In the genomic region with DNA sequence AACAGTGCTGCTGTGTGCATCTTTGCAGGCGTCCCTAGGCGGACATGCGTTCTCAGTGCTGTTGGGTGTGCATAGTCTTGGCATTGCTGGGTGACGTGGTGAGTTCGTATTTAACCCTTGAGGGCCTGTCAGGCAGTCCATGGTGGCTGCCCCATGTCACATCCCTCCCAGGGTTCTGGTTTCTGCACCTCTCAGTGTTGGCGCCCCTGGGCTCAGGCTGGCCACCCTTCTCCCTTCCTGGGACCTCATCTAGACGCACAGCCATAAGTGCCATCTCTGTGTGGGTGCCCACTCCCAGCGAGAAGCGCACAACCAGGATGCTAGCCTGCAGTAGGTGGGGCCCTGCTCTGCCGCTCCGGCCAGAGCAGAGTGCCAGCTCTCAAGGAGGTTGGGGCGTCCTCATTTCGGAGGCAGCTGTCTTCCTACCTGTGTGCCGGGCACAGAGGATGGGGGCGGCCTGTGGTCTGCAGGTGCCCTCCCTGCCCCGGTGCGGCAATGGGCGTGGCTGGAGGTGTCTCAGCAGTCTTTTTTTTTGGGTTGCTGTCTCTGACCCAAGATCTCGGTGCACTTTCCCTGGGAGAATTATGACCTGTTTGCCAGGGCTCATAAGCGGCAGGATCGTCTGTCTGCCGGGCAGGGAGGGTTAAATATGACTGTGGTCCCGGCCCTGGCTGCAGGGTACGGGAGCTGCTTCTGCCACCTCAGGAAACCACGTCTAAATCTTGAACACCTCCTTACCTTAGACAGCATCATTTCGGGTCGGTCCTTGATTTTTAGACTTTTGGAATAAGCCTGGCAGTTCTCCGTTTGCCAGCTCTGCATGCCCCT, we compare ENCODE assay signal across 2 cellular contexts.
TF ChIP-seq lines count a peak whose summit lies in the region.

No MANE protein-coding gene starts in this region.

TF ChIP-seq in H1, 55 proteins besides CTCF, POLR2A, EP300 and RAD21:
- TF ChIP-seq HDAC6 (IDR thresholded peaks at IDR 0.05; ENCODE audit: low read depth, low read length): no peak
- TF ChIP-seq BCL11A (IDR thresholded peaks at IDR 0.05; ENCODE audit: low read depth in 2 of 2, low read length in 2 of 2): no peak
- TF ChIP-seq, protein P1, sequence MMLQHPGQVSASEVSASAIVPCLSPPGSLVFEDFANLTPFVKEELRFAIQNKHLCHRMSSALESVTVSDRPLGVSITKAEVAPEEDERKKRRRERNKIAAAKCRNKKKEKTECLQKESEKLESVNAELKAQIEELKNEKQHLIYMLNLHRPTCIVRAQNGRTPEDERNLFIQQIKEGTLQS (IDR thresholded peaks at IDR 0.05; ENCODE audit: insufficient read depth, low read depth, low read length): no peak
- TF ChIP-seq USF2 (IDR thresholded peaks at IDR 0.05; ENCODE audit: low read length): no peak
- no peak for TF ChIP-seq TAF7 (optimal IDR thresholded peaks at IDR 0.05; ENCODE audit: borderline replicate concordance, low read depth, low read length)
- no peak for TF ChIP-seq SUZ12 (IDR thresholded peaks at IDR 0.05; ENCODE audit: low read length)
- TF ChIP-seq CTBP2 (IDR thresholded peaks at IDR 0.05; ENCODE audit: borderline replicate concordance, insufficient read depth, insufficient read length, low read length): no peak
- no peak for TF ChIP-seq POU5F1 (IDR thresholded peaks at IDR 0.05; ENCODE audit: low read depth, low read length)
- no peak for TF ChIP-seq GABPA (IDR thresholded peaks at IDR 0.05; ENCODE audit: borderline replicate concordance, insufficient read depth, low read length)
- no peak for TF ChIP-seq SP2 (IDR thresholded peaks at IDR 0.05; ENCODE audit: low read length)
- TF ChIP-seq SIX5 (IDR thresholded peaks at IDR 0.05; ENCODE audit: low read depth, low read length): no peak
- TF ChIP-seq JUN (IDR thresholded peaks at IDR 0.05; ENCODE audit: low read depth, low read length): no peak
- TF ChIP-seq HDAC2 (IDR thresholded peaks at IDR 0.05; ENCODE audit: borderline replicate concordance in 1 of 2, low read depth in 2 of 2, low read length in 2 of 2): no peak

TF ChIP-seq in HEK293T, 16 proteins besides CTCF, POLR2A, EP300 and RAD21:
- TF ChIP-seq ZNF384 (IDR thresholded peaks at IDR 0.05): no peak
- TF ChIP-seq FOXM1 (IDR thresholded peaks at IDR 0.05; ENCODE audit: borderline replicate concordance): no peak
- TF ChIP-seq FOXK2 (IDR thresholded peaks at IDR 0.05): no peak
- TF ChIP-seq BHLHE40 (IDR thresholded peaks at IDR 0.05; ENCODE audit: borderline replicate concordance): no peak
- TF ChIP-seq ELF4 (IDR thresholded peaks at IDR 0.05): no peak
- TF ChIP-seq HDGF (IDR thresholded peaks at IDR 0.05; ENCODE audit: borderline replicate concordance): no peak
- TF ChIP-seq SP1 (IDR thresholded peaks at IDR 0.05): no peak
